ENCODE assay signal across 1 cellular context in the genomic region with DNA sequence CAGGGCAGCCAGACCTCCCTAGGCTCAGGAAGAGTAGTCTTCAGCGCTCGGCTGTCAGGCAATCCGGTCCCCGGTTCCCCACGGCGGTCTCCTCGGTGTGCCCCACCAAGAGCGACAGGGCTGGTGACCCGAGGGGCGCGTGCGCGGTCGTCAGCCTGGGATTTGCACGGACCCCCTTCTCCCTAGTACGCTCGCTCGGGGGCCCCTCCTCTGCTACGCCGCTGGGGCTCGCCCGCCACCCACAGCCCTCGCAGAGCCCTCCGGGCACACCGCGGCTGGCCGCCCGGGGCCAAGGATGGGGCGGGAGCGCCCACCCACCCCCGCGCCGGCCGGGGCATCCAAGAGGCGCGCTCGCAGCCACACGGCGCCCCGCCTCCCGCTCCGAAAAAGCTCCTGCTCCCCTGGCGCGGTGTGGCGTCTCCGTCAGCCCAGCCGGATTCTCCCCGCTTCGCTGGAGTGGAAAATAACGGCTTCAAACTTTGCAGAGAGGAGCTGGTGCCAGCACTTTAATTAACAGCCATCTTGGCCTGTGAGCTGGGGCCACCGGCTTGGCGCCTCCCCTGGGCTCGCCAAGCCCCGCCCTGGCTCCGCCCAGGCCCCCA.
TF ChIP-seq lines count a peak whose summit lies in the region.

No MANE protein-coding gene starts in this region.

TF ChIP-seq in IMR-90, 13 proteins besides CTCF, POLR2A, EP300 and RAD21:
- TF ChIP-seq RFX5 (IDR thresholded peaks at IDR 0.05; ENCODE audit: low read depth, low read length) (no peak), NFE2L2 (IDR thresholded peaks at IDR 0.05; ENCODE audit: low read depth, low read length) (no peak), MAZ (IDR thresholded peaks at IDR 0.05; ENCODE audit: borderline replicate concordance, low read depth, low read length) (no peak), MXI1 (IDR thresholded peaks at IDR 0.05; ENCODE audit: borderline replicate concordance, low read depth, low read length) (no peak), FOS (IDR thresholded peaks at IDR 0.05; ENCODE audit: low read depth, low read length) (no peak), MAFK (IDR thresholded peaks at IDR 0.05; ENCODE audit: low read depth, low read length) (no peak), BHLHE40 (IDR thresholded peaks at IDR 0.05; ENCODE audit: low read depth, low read length) (no peak), CHD1 (IDR thresholded peaks at IDR 0.05; ENCODE audit: low read depth, low read length) (no peak), SMC3 (IDR thresholded peaks at IDR 0.05; ENCODE audit: low read depth, low read length) (no peak), RCOR1 (IDR thresholded peaks at IDR 0.05; ENCODE audit: insufficient replicate concordance, low read length) (no peak)
- TF ChIP-seq, protein P1, sequence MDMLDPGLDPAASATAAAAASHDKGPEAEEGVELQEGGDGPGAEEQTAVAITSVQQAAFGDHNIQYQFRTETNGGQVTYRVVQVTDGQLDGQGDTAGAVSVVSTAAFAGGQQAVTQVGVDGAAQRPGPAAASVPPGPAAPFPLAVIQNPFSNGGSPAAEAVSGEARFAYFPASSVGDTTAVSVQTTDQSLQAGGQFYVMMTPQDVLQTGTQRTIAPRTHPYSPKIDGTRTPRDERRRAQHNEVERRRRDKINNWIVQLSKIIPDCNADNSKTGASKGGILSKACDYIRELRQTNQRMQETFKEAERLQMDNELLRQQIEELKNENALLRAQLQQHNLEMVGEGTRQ (IDR thresholded peaks at IDR 0.05; ENCODE audit: low read depth, low read length) = no peak
